Comparison of ENCODE assay signal across 25 cellular contexts in genomic region chr20:63270606-63271325, GRCh38. TPM values are rescaled to one million over a fixed set of nuclear protein-coding genes. Genes with fewer than 3 reads are reported as not detected.
DNase-seq lines count a peak whose midpoint lies in the region; ATAC-seq, FAIRE-seq and TF ChIP-seq lines count a peak whose summit lies in the region.
"Had no signal": no experiment of that assay in that cellular context is flagged by ENCODE, and none has a peak within 500 bp of the region (broad histone marks: within the 10 kb centered on the region; RNA-seq: fewer than 3 reads in every experiment).

No MANE protein-coding gene starts in this region.

- H2AFZ ChIP-seq in K562 (ENCODE audit: low read depth, low read length): no peak overlapping the region
- H2AFZ ChIP-seq: PC-9 had no signal

- 0 out of 4 replicates have a peak overlapping the region, but pooled peaks of 1 of the 2 experiments have one; percentile 50 for H3K9ac ChIP-seq in K562 (ENCODE audit: insufficient read depth in 1 of 2, low read depth in 2 of 2, low read length in 2 of 2)

- H3K36me3 ChIP-seq in CD4-positive, alpha-beta memory T cell (ENCODE audit: insufficient read depth, low read length): peaks cover 3% of the 10 kb centered on the region
- H3K36me3 ChIP-seq in HEK293 (ENCODE audit: control insufficient read depth in 2 of 2, insufficient read depth in 1 of 2, low read length in 2 of 2) (peaks cover 0 to 13% of the 10 kb centered on the region in 2 experiments; a peak in 1 of 3 replicates), K562 (ENCODE audit: control insufficient read depth, insufficient read depth, low read length) (peaks cover 11% of the 10 kb centered on the region; the same call in 2 of the 3 replicates)
- H3K36me3 ChIP-seq: cardiac muscle cell had no signal

- TF ChIP-seq EP300 in K562 (IDR thresholded peaks at IDR 0.05; ENCODE audit: low read length): no peak

- CTCF ChIA-PET in CD4-positive, alpha-beta memory T cell (lab: Charles Lee; ENCODE audit: partially characterized antibody): interaction anchor here (3.3 kb wide), 1 partner anchor 47 kb away, joined by 22 read pairs; no protein-coding TSS in a partner anchor
- CTCF ChIA-PET in HEK293 (lab: Yijun Ruan, JAX): interaction anchor here (0.9 to 6.6 kb wide), 3 partner anchors 21 to 47 kb away, joined by 3 to 37 read pairs (median 3); no protein-coding TSS in a partner anchor
- CTCF ChIA-PET in K562 (lab: Yijun Ruan, JAX; ENCODE audit: low intra/inter-chr PET ratio): no interaction called here

- peaks cover 0 to 15% of the 10 kb centered on the region in 2 donors for H3K36me3 Mint-ChIP-seq in CD4-positive, alpha-beta memory T cell
- no peaks in the 10 kb centered on the region for H3K36me3 Mint-ChIP-seq in nephron (ENCODE audit: low read depth)
- no peaks in the 10 kb centered on the region for H3K36me3 Mint-ChIP-seq in natural killer cell

- peaks cover 15 to 33% (median 24%) of the 10 kb centered on the region in 4 donors for H3K4me1 Mint-ChIP-seq in CD4-positive, alpha-beta memory T cell
- H3K4me1 Mint-ChIP-seq in nephron (peaks cover 71% of the 10 kb centered on the region), natural killer cell (peaks cover 31 to 33% of the 10 kb centered on the region in 2 donors)

- H3K4me3 ChIP-seq in CD4-positive, alpha-beta memory T cell (ENCODE audit: low read length in 2 of 2): no peak overlapping the region
- H3K4me3 ChIP-seq in HEK293 (ENCODE audit: low read depth, low read length): no peak overlapping the region
- no peak overlapping the region for H3K4me3 ChIP-seq in K562
- H3K4me3 ChIP-seq: cardiac muscle cell, SJSA1 had no signal

- no peak for TF ChIP-seq RAD21 in K562 (CRISPR knock-in tag; conservative IDR thresholded peaks at IDR 0.05 in 1 of 2, IDR thresholded peaks at IDR 0.05 in 1 of 2)

- DNase-seq in CD4-positive, alpha-beta memory T cell: no peak
- DNase-seq in K562 (ENCODE audit: extremely low read depth in 1 of 4, low spot score in 3 of 4) (no peak), substantia nigra (lab: John Stamatoyannopoulos, UW) (no peak), NCI-H2227 (lab: John Stamatoyannopoulos, UW; ENCODE audit: unreplicated experiment) (no peak), natural killer cell (no peak)
- DNase-seq: activated CD4-positive, alpha-beta T cell treated with anti-CD3 and anti-CD28 coated beads for 1 hour; DMS 273 treated with DMSO at 0.1 percent for 48 hours; GDM1; heart right ventricle; HFFc6; islet precursor cell; lower lobe of right lung; NCI-H748 treated with DMSO at 0.1 percent for 48 hours; PC-9; stimulated activated CD8-positive, alpha-beta memory T cell treated with anti-CD3 and anti-CD28 coated beads, Interleukin-4, amount 100 ng/mL, for 48 hours; T-helper 9 cell had no signal

- peak overlapping the region; percentile 7 to 91 (median 86) for H3K4me3 Mint-ChIP-seq in CD4-positive, alpha-beta memory T cell
- H3K4me3 Mint-ChIP-seq in nephron (peak overlapping the region; percentile 82 to 93 (median 93)), natural killer cell (no peak overlapping the region)

- H3K27ac ChIP-seq in CD4-positive, alpha-beta memory T cell (ENCODE audit: low read depth, low read length): no peak overlapping the region
- no peak overlapping the region for H3K27ac ChIP-seq in HEK293 (ENCODE audit: extremely low read depth, low read depth, low read length)
- no peak overlapping the region for H3K27ac ChIP-seq in K562 (ENCODE audit: extremely low read depth, low read depth, low read length)
- H3K27ac ChIP-seq in substantia nigra (ENCODE audit: low read depth, low read length, poor library complexity, severe bottlenecking): no peak overlapping the region
- H3K27ac ChIP-seq: cardiac muscle cell, heart right ventricle, lower lobe of right lung, PC-9, SJSA1 had no signal

- H3K9me1 ChIP-seq in K562 (ENCODE audit: control insufficient read depth, insufficient read depth, low read length): no peaks in the 10 kb centered on the region

- H3K27ac Mint-ChIP-seq in CD4-positive, alpha-beta memory T cell: peak overlapping the region in 3 of 7 donors; percentile 79 to 94 (median 85)
- H3K27ac Mint-ChIP-seq in nephron: peak overlapping the region; percentile 9 to 86 (median 25)
- H3K27ac Mint-ChIP-seq in natural killer cell: no peak overlapping the region

- peaks cover 32% of the 10 kb centered on the region for H4K20me1 ChIP-seq in K562 (replicated peaks; ENCODE audit: control insufficient read depth, insufficient read depth, low read length)

- peaks cover 33% of the 10 kb centered on the region for H3K79me2 ChIP-seq in K562 (ENCODE audit: control insufficient read depth, insufficient read depth, low read length)

- FAIRE-seq in K562 (lab: Jason Lieb, UNC): no peak

- ATAC-seq in K562 (no peak), natural killer cell (no peak), HG03196 (IDR thresholded peaks at IDR 0.05; ENCODE audit: unreplicated experiment) (no peak)
- ATAC-seq: heart right ventricle, lower lobe of right lung had no signal

- no peak for TF ChIP-seq CTCF in HEK293 (tag by site-specific recombination; IDR thresholded peaks at IDR 0.05)
- no peak for TF ChIP-seq CTCF in K562 (IDR thresholded peaks at IDR 0.05 in 2 of 3, conservative IDR thresholded peaks at IDR 0.05 in 1 of 3; ENCODE audit: insufficient read depth in 2 of 3, low read depth in 1 of 3, low read length in 3 of 3)
- TF ChIP-seq CTCF in nephron (IDR thresholded peaks at IDR 0.05; ENCODE audit: unreplicated experiment in 3 of 3): no peak
- no peak for TF ChIP-seq CTCF in natural killer cell (IDR thresholded peaks at IDR 0.05)

- H3K27me3 ChIP-seq in CD4-positive, alpha-beta memory T cell (ENCODE audit: insufficient read depth, low read length): no peaks in the 10 kb centered on the region
- peaks cover 0 to 21% of the 10 kb centered on the region in 2 experiments; a peak in 3 of 5 replicates for H3K27me3 ChIP-seq in K562 (ENCODE audit: control insufficient read depth in 2 of 2, insufficient read depth in 2 of 2, low read length in 2 of 2)
- H3K27me3 ChIP-seq: cardiac muscle cell had no signal

- intact Hi-C loops in CD4-positive, alpha-beta memory T cell (cut with micrococcal nuclease): no loop called here
- intact Hi-C loops in K562 (cut with micrococcal nuclease): no loop called here
- intact Hi-C loops in natural killer cell (cut with micrococcal nuclease): no loop called here

- H3K4me1 ChIP-seq in CD4-positive, alpha-beta memory T cell (ENCODE audit: insufficient read depth, low read length): peaks cover 30% of the 10 kb centered on the region
- no peaks in the 10 kb centered on the region for H3K4me1 ChIP-seq in HEK293 (ENCODE audit: control insufficient read depth, insufficient read depth, low read length)
- peaks cover 11 to 25% of the 10 kb centered on the region in 2 experiments; a peak in 4 of 5 replicates for H3K4me1 ChIP-seq in K562 (replicated peaks in 1 of 2; ENCODE audit: control insufficient read depth in 2 of 2, insufficient read depth in 2 of 2, low read length in 2 of 2)

- in situ Hi-C loops in K562 (cut with MboI): no loop called here

- 44% methylated on average over 9 of the region's 9 CpGs for WGBS in K562 (ENCODE audit: insufficient coverage, low coverage, missing lambda C conversion rate)

- H3K27me3 Mint-ChIP-seq in CD4-positive, alpha-beta memory T cell: peaks cover 4 to 5% of the 10 kb centered on the region in 2 donors
- no peaks in the 10 kb centered on the region for H3K27me3 Mint-ChIP-seq in nephron (ENCODE audit: low read depth)
- H3K27me3 Mint-ChIP-seq in natural killer cell (ENCODE audit: low read depth in 2 of 2): peaks cover 0 to 7% of the 10 kb centered on the region in 2 donors

- no peaks in the 10 kb centered on the region for H3K9me3 ChIP-seq in CD4-positive, alpha-beta memory T cell (ENCODE audit: control insufficient read depth in 1 of 2, low read length in 2 of 2)
- H3K9me3 ChIP-seq in HEK293 (ENCODE audit: control insufficient read depth, insufficient read depth, low read depth, low read length): no peaks in the 10 kb centered on the region
- no peaks in the 10 kb centered on the region for H3K9me3 ChIP-seq in K562 (replicated peaks; ENCODE audit: control insufficient read depth, insufficient read depth, low read depth, low read length)
- H3K9me3 ChIP-seq: heart right ventricle, lower lobe of right lung, SJSA1 had no signal

- POLR2A ChIA-PET in CD4-positive, alpha-beta memory T cell (lab: Charles Lee; ENCODE audit: partially characterized antibody): no interaction called here
- POLR2A ChIA-PET in HEK293 (lab: Yijun Ruan, JAX): interaction anchor here (1.0 kb wide), 1 partner anchor 58 kb away, joined by 3 read pairs; no protein-coding TSS in a partner anchor
- POLR2A ChIA-PET in K562 (lab: Yijun Ruan, JAX): interaction anchor here (1.7 kb wide), 1 partner anchor 12 kb away, joined by 6 read pairs; no protein-coding TSS in a partner anchor

- no peak for TF ChIP-seq POLR2A in K562 (conservative IDR thresholded peaks at IDR 0.05)

- no peak overlapping the region for H3K4me2 ChIP-seq in K562 (ENCODE audit: insufficient read depth, low read length)

- BruUV-seq in K562 (replicated peaks; lab: Mats Ljungman, UMichigan): no TSS peak

- peaks cover 0 to 1% (median 0%) of the 10 kb centered on the region in 8 donors for H3K9me3 Mint-ChIP-seq in CD4-positive, alpha-beta memory T cell
- H3K9me3 Mint-ChIP-seq in nephron (no peaks in the 10 kb centered on the region), natural killer cell (no peaks in the 10 kb centered on the region)
- H3K9me3 Mint-ChIP-seq: HFFc6 had no signal

RNA-seq across cellular contexts. Expression of gene ARFGAP1, which starts 1.8 kb away (rescaled TPM):
- total RNA-seq in CD4-positive, alpha-beta memory T cell: 100 to 1,000 TPM; 113 to 120 TPM
- polyA plus RNA-seq in CD4-positive, alpha-beta memory T cell: 10 to 100 TPM; 11.5 to 26.0 TPM
- 379 and 853 TPM in 2 replicates for total RNA-seq in K562 (2011; cell fraction: chromatin; rRNA removed; ENCODE audit: low replicate concordance)
- 493 and 502 TPM in 2 replicates for total RNA-seq in K562 (2011; cell fraction: nucleolus; rRNA removed)
- total RNA-seq in K562 (2011; cell fraction: nucleoplasm; rRNA removed): 305 and 355 TPM in 2 replicates
- 42.4 and 44.3 TPM in 2 replicates for total RNA-seq in K562 (2014; rRNA removed)
- total RNA-seq in K562 (2014; rRNA removed; fragmentation: Illumina TruSeq; extraction: Trizol): 15.7 and 17.6 TPM in 2 replicates
- total RNA-seq in K562 (2015; rRNA removed; fragmentation: Illumina TruSeq; extraction: Trizol): 33.5 and 33.9 TPM in 2 replicates
- total RNA-seq in K562 (2021): 85.3 and 102 TPM in 2 replicates
- 39.1 and 89.8 TPM in 2 replicates for polyA plus RNA-seq in K562 (2011; rRNA removed)
- 59.1 and 89.5 TPM in 2 replicates for polyA plus RNA-seq in K562 (2011; cell fraction: cytosol; rRNA removed)
- 848 and 934 TPM in 2 replicates for polyA plus RNA-seq in K562 (2011; cell fraction: nucleus; rRNA removed)
- 64.7 and 85.4 TPM in 2 replicates for polyA plus RNA-seq in K562 (2012)
- polyA plus RNA-seq in K562 (2014; fragmentation: Illumina TruSeq; extraction: Trizol): 24.9 and 45.2 TPM in 2 replicates
- polyA plus RNA-seq in K562 (2014; fragmentation: Nextera tagmentation; extraction: Ambion mirVana): under 1 TPM; 0.53 to 0.95 TPM
- polyA plus RNA-seq in K562 (2014; rRNA removed): 54.4 and 73.2 TPM in 2 replicates
- 24.6 and 29.9 TPM in 2 replicates for polyA minus RNA-seq in K562 (2011; rRNA and poly(A)+ RNA removed)
- polyA minus RNA-seq in K562 (2011; cell fraction: cytosol; rRNA and poly(A)+ RNA removed): 33.3 and 40.3 TPM in 2 replicates
- 103 and 183 TPM in 2 replicates for polyA minus RNA-seq in K562 (2011; cell fraction: nucleus; rRNA and poly(A)+ RNA removed)
- total RNA-seq in natural killer cell: 100 to 1,000 TPM; 118 to 138 (median 127) TPM

RNA-seq across cellular contexts. Expression of gene NKAIN4, which starts 16.5 kb away (rescaled TPM):
- not detected for total RNA-seq in CD4-positive, alpha-beta memory T cell
- not detected for polyA plus RNA-seq in CD4-positive, alpha-beta memory T cell
- total RNA-seq in K562 (2011; cell fraction: chromatin; rRNA removed; ENCODE audit: low replicate concordance): not detected in 2 replicates
- not detected in 2 replicates for total RNA-seq in K562 (2011; cell fraction: nucleolus; rRNA removed)
- total RNA-seq in K562 (2011; cell fraction: nucleoplasm; rRNA removed): not detected in 2 replicates
- not detected in 2 replicates for total RNA-seq in K562 (2014; rRNA removed)
- total RNA-seq in K562 (2014; rRNA removed; fragmentation: Illumina TruSeq; extraction: Trizol): not detected in 2 replicates
- total RNA-seq in K562 (2015; rRNA removed; fragmentation: Illumina TruSeq; extraction: Trizol): not detected in 2 replicates
- total RNA-seq in K562 (2021): not detected in 2 replicates
- not detected in 2 replicates for polyA plus RNA-seq in K562 (2011; rRNA removed)
- not detected in 2 replicates for polyA plus RNA-seq in K562 (2011; cell fraction: cytosol; rRNA removed)
- not detected in 2 replicates for polyA plus RNA-seq in K562 (2011; cell fraction: nucleus; rRNA removed)
- polyA plus RNA-seq in K562 (2012): not detected in 2 replicates
- polyA plus RNA-seq in K562 (2014; fragmentation: Illumina TruSeq; extraction: Trizol): not detected in 2 replicates
- polyA plus RNA-seq in K562 (2014; fragmentation: Nextera tagmentation; extraction: Ambion mirVana): not detected
- not detected in 2 replicates for polyA plus RNA-seq in K562 (2014; rRNA removed)
- not detected in 2 replicates for polyA minus RNA-seq in K562 (2011; rRNA and poly(A)+ RNA removed)
- not detected in 2 replicates for polyA minus RNA-seq in K562 (2011; cell fraction: cytosol; rRNA and poly(A)+ RNA removed)
- not detected in 2 replicates for polyA minus RNA-seq in K562 (2011; cell fraction: nucleus; rRNA and poly(A)+ RNA removed)
- total RNA-seq in natural killer cell: not detected
- total RNA-seq: cardiac muscle cell, heart right ventricle, HFFc6, LHCN-M2, lower lobe of right lung, PC-9, pulmonary artery endothelial cell, SJSA1 had no signal
- polyA plus RNA-seq: cardiac muscle cell had no signal

RNA-seq across cellular contexts. Expression of gene COL20A1, which starts 22.2 kb away (rescaled TPM):
- under 1 TPM in 1 of 2 experiments, not detected in 1; 0.11 TPM for total RNA-seq in CD4-positive, alpha-beta memory T cell
- not detected for polyA plus RNA-seq in CD4-positive, alpha-beta memory T cell
- 0.12 and 0.19 TPM in 2 replicates for total RNA-seq in K562 (2011; cell fraction: chromatin; rRNA removed; ENCODE audit: low replicate concordance)
- total RNA-seq in K562 (2011; cell fraction: nucleolus; rRNA removed): 0.26 and 0.33 TPM in 2 replicates
- 0.15 TPM in 1 of 2 replicates, not detected in the other for total RNA-seq in K562 (2011; cell fraction: nucleoplasm; rRNA removed)
- not detected in 2 replicates for total RNA-seq in K562 (2014; rRNA removed)
- not detected in 2 replicates for total RNA-seq in K562 (2014; rRNA removed; fragmentation: Illumina TruSeq; extraction: Trizol)
- total RNA-seq in K562 (2015; rRNA removed; fragmentation: Illumina TruSeq; extraction: Trizol): not detected in 2 replicates
- not detected in 2 replicates for total RNA-seq in K562 (2021)
- not detected in 2 replicates for polyA plus RNA-seq in K562 (2011; rRNA removed)
- under 0.01 TPM in 1 of 2 replicates, not detected in the other for polyA plus RNA-seq in K562 (2011; cell fraction: cytosol; rRNA removed)
- polyA plus RNA-seq in K562 (2011; cell fraction: nucleus; rRNA removed): 0.06 and 0.26 TPM in 2 replicates
- polyA plus RNA-seq in K562 (2012): 0.06 TPM in 1 of 2 replicates, not detected in the other
- polyA plus RNA-seq in K562 (2014; fragmentation: Illumina TruSeq; extraction: Trizol): not detected in 2 replicates
- not detected for polyA plus RNA-seq in K562 (2014; fragmentation: Nextera tagmentation; extraction: Ambion mirVana)
- polyA plus RNA-seq in K562 (2014; rRNA removed): not detected in 2 replicates
- polyA minus RNA-seq in K562 (2011; rRNA and poly(A)+ RNA removed): not detected in 2 replicates
- polyA minus RNA-seq in K562 (2011; cell fraction: cytosol; rRNA and poly(A)+ RNA removed): not detected in 2 replicates
- polyA minus RNA-seq in K562 (2011; cell fraction: nucleus; rRNA and poly(A)+ RNA removed): not detected in 2 replicates
- under 1 TPM in 2 of 3 donors, not detected in 1; 0.12 to 0.33 TPM for total RNA-seq in natural killer cell
- total RNA-seq: cardiac muscle cell, lower lobe of right lung, PC-9, pulmonary artery endothelial cell, SJSA1 had no signal
- polyA plus RNA-seq: adipose tissue, heart right ventricle had no signal

RNA-seq across cellular contexts. Expression of gene BIRC7, which starts 35.1 kb away (rescaled TPM):
- total RNA-seq in CD4-positive, alpha-beta memory T cell: not detected
- not detected for polyA plus RNA-seq in CD4-positive, alpha-beta memory T cell
- 0.51 and 0.74 TPM in 2 replicates for total RNA-seq in K562 (2011; cell fraction: chromatin; rRNA removed; ENCODE audit: low replicate concordance)
- 1.3 and 1.4 TPM in 2 replicates for total RNA-seq in K562 (2011; cell fraction: nucleolus; rRNA removed)
- 0.46 and 0.88 TPM in 2 replicates for total RNA-seq in K562 (2011; cell fraction: nucleoplasm; rRNA removed)
- total RNA-seq in K562 (2014; rRNA removed) (not detected in 2 replicates), K562 (2014; rRNA removed; fragmentation: Illumina TruSeq; extraction: Trizol) (not detected in 2 replicates), K562 (2015; rRNA removed; fragmentation: Illumina TruSeq; extraction: Trizol) (0.14 TPM in 1 of 2 replicates, not detected in the other), K562 (2021) (0.18 and 0.27 TPM in 2 replicates), natural killer cell (not detected)
- polyA plus RNA-seq in K562 (2011; rRNA removed) (0.14 and 0.24 TPM in 2 replicates), K562 (2014; fragmentation: Illumina TruSeq; extraction: Trizol) (not detected in 2 replicates), K562 (2014; fragmentation: Nextera tagmentation; extraction: Ambion mirVana) (not detected), K562 (2014; rRNA removed) (0.16 and 0.19 TPM in 2 replicates)
- 0.12 and 0.88 TPM in 2 replicates for polyA plus RNA-seq in K562 (2011; cell fraction: cytosol; rRNA removed)
- polyA plus RNA-seq in K562 (2011; cell fraction: nucleus; rRNA removed): 1.5 and 2.8 TPM in 2 replicates
- polyA plus RNA-seq in K562 (2012): 0.18 and 0.68 TPM in 2 replicates
- not detected in 2 replicates for polyA minus RNA-seq in K562 (2011; rRNA and poly(A)+ RNA removed)
- not detected in 2 replicates for polyA minus RNA-seq in K562 (2011; cell fraction: cytosol; rRNA and poly(A)+ RNA removed)
- polyA minus RNA-seq in K562 (2011; cell fraction: nucleus; rRNA and poly(A)+ RNA removed): 0.44 and 0.81 TPM in 2 replicates
- total RNA-seq: HFFc6, LHCN-M2, PC-9, pulmonary artery endothelial cell, SJSA1, temporal lobe had no signal
- polyA plus RNA-seq: adipose tissue, cardiac muscle cell, heart right ventricle had no signal

RNA-seq across cellular contexts. Expression of gene YTHDF1, which starts 54.8 kb away (rescaled TPM):
- 10 to 100 TPM; 47.7 to 48.1 TPM for total RNA-seq in CD4-positive, alpha-beta memory T cell
- polyA plus RNA-seq in CD4-positive, alpha-beta memory T cell: 10 to 100 TPM; 21.1 to 43.2 TPM
- 41.5 and 53.5 TPM in 2 replicates for total RNA-seq in K562 (2011; cell fraction: chromatin; rRNA removed; ENCODE audit: low replicate concordance)
- 31.1 and 36.5 TPM in 2 replicates for total RNA-seq in K562 (2011; cell fraction: nucleolus; rRNA removed)
- 30.2 and 31.3 TPM in 2 replicates for total RNA-seq in K562 (2011; cell fraction: nucleoplasm; rRNA removed)
- total RNA-seq in K562 (2014; rRNA removed): 20.8 and 26.6 TPM in 2 replicates
- 18.0 and 19.0 TPM in 2 replicates for total RNA-seq in K562 (2014; rRNA removed; fragmentation: Illumina TruSeq; extraction: Trizol)
- 26.5 and 27.8 TPM in 2 replicates for total RNA-seq in K562 (2015; rRNA removed; fragmentation: Illumina TruSeq; extraction: Trizol)
- total RNA-seq in K562 (2021): 41.8 and 42.4 TPM in 2 replicates
- 20.5 and 27.9 TPM in 2 replicates for polyA plus RNA-seq in K562 (2011; rRNA removed)
- 21.3 and 25.6 TPM in 2 replicates for polyA plus RNA-seq in K562 (2011; cell fraction: cytosol; rRNA removed)
- polyA plus RNA-seq in K562 (2011; cell fraction: nucleus; rRNA removed): 38.5 and 52.3 TPM in 2 replicates
- polyA plus RNA-seq in K562 (2012): 27.6 and 28.6 TPM in 2 replicates
- 29.3 and 31.6 TPM in 2 replicates for polyA plus RNA-seq in K562 (2014; fragmentation: Illumina TruSeq; extraction: Trizol)
- 10 to 100 TPM; 10.1 to 11.1 TPM for polyA plus RNA-seq in K562 (2014; fragmentation: Nextera tagmentation; extraction: Ambion mirVana)
- polyA plus RNA-seq in K562 (2014; rRNA removed): 28.6 and 33.2 TPM in 2 replicates
- polyA minus RNA-seq in K562 (2011; rRNA and poly(A)+ RNA removed): 14.0 and 22.8 TPM in 2 replicates
- 24.0 and 25.9 TPM in 2 replicates for polyA minus RNA-seq in K562 (2011; cell fraction: cytosol; rRNA and poly(A)+ RNA removed)
- polyA minus RNA-seq in K562 (2011; cell fraction: nucleus; rRNA and poly(A)+ RNA removed): 8.9 and 11.0 TPM in 2 replicates
- 10 to 100 TPM; 39.1 to 43.1 (median 41.0) TPM for total RNA-seq in natural killer cell

Comparison
In these comparisons a context has a peak if more than half of its experiments do, and no peak if none do; other contexts are left out.
1. H3K27ac Mint-ChIP-seq: peak in nephron (3 of 3); none in natural killer cell (0 of 2).